In the genomic region with DNA sequence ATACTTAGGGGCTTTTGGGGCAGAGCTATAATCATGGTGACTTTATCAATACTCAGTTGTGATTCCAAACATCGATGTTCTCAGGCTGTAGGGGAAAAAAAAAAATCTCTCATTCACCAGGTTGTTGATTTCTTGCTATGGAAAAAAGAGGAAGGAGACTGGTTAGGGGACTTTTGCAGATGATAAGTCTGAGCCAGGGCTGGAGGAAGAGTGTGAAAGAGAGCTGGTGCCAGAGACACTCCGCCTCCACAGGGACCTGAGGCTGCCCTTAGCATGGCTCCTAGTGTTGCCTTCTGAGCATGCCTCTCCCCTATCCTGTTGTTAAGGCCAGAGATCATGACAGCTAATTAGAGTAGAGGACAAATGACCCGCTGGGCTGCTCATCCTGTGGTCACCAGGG, we compare ENCODE assay signal across 14 cellular contexts. TPM values are rescaled to one million over a fixed set of nuclear protein-coding genes. Genes with fewer than 3 reads are reported as not detected.
A peak's percentile ranks its signal among the peaks of the same experiment; 100 is the strongest.
DNase-seq lines count a peak whose midpoint lies in the region; ATAC-seq and TF ChIP-seq lines count a peak whose summit lies in the region.
"Had no signal": no experiment of that assay in that cellular context is flagged by ENCODE, and none has a peak within 500 bp of the region (broad histone marks: within the 10 kb centered on the region; RNA-seq: fewer than 3 reads in every experiment).

No MANE protein-coding gene starts in this region.

- H3K27ac ChIP-seq in Karpas-422 (ENCODE audit: low read length) (peak overlapping the region; percentile 94), liver (ENCODE audit: low read depth in 1 of 2, low read length in 2 of 2) (peak overlapping the region; percentile 45 to 72)
- H3K27ac ChIP-seq: suprapubic skin had no signal

- no peak overlapping the region for H3K4me3 Mint-ChIP-seq in T-helper 2 cell treated with Interferon-gamma antibody and Interleukin-4, amounts not matched to agents 5 μg/mL and 100 μg/mL, for 36 hours

- no peaks in the 10 kb centered on the region for H4K20me1 ChIP-seq in Karpas-422 (ENCODE audit: insufficient read depth, low read depth, low read length)

- no peaks in the 10 kb centered on the region for H3K36me3 Mint-ChIP-seq in T-helper 2 cell treated with Interferon-gamma antibody and Interleukin-4, amounts not matched to agents 5 μg/mL and 100 μg/mL, for 36 hours (ENCODE audit: low read depth)

- no peaks in the 10 kb centered on the region for H3K79me2 ChIP-seq in Karpas-422 (ENCODE audit: low read length)

- H3K4me1 ChIP-seq in Karpas-422 (ENCODE audit: low read length) (peaks cover 83% of the 10 kb centered on the region), liver (ENCODE audit: control insufficient read depth in 4 of 4, insufficient read depth in 4 of 4, low read length in 3 of 4) (peaks cover 31 to 78% (median 56%) of the 10 kb centered on the region in 4 donors)

- no peak overlapping the region for H2AFZ ChIP-seq in Karpas-422 (ENCODE audit: low read length)

- H3K36me3 ChIP-seq in Karpas-422 (ENCODE audit: insufficient read depth, low read length) (no peaks in the 10 kb centered on the region), liver (ENCODE audit: control insufficient read depth in 4 of 4, insufficient read depth in 3 of 4, low read depth in 1 of 4, low read length in 3 of 4) (peaks cover 0 to 7% (median 4%) of the 10 kb centered on the region in 4 donors)
- H3K36me3 ChIP-seq: suprapubic skin had no signal

- H3K9me3 ChIP-seq in Karpas-422 (ENCODE audit: low read length) (no peaks in the 10 kb centered on the region), liver (ENCODE audit: control insufficient read depth in 4 of 4, low read length in 3 of 4) (no peaks in the 10 kb centered on the region)
- H3K9me3 ChIP-seq: suprapubic skin had no signal

- H3K9me3 Mint-ChIP-seq in T-helper 2 cell treated with Interferon-gamma antibody and Interleukin-4, amounts not matched to agents 5 μg/mL and 100 μg/mL, for 36 hours: no peaks in the 10 kb centered on the region

- H3K27me3 ChIP-seq in Karpas-422 (ENCODE audit: low read length) (no peaks in the 10 kb centered on the region), liver (ENCODE audit: control insufficient read depth in 4 of 4, insufficient read depth in 4 of 4, low read length in 3 of 4) (no peaks in the 10 kb centered on the region)

- H3K27me3 Mint-ChIP-seq in T-helper 2 cell treated with Interferon-gamma antibody and Interleukin-4, amounts not matched to agents 5 μg/mL and 100 μg/mL, for 36 hours (ENCODE audit: low read depth): peaks cover 6% of the 10 kb centered on the region

- ATAC-seq in GM21526 (IDR thresholded peaks at IDR 0.05; ENCODE audit: low FRiP score, unreplicated experiment): no peak
- ATAC-seq in GM19328 (IDR thresholded peaks at IDR 0.05; ENCODE audit: unreplicated experiment): no peak

- no peak overlapping the region for H3K27ac Mint-ChIP-seq in T-helper 2 cell treated with Interferon-gamma antibody and Interleukin-4, amounts not matched to agents 5 μg/mL and 100 μg/mL, for 36 hours

- DNase-seq in AML-193 (lab: John Stamatoyannopoulos, UW) (peak; percentile 65 to 70), Karpas-422 (peak; percentile 64), SKM-1 (lab: John Stamatoyannopoulos, UW; ENCODE audit: unreplicated experiment) (peak; percentile 85), occipital lobe (lab: John Stamatoyannopoulos, UW) (no peak)
- DNase-seq in T-helper 2 cell treated with Interferon-gamma antibody and Interleukin-4, amounts not matched to agents 5 μg/mL and 100 μg/mL, for 36 hours (ENCODE audit: low spot score): no peak
- DNase-seq: activated naive CD4-positive, alpha-beta T cell; hippocampal formation; MM.1S had no signal

- peak overlapping the region; percentile 68 for H3K4me2 ChIP-seq in Karpas-422 (ENCODE audit: low read depth, low read length, poor library complexity, severe bottlenecking)

- no peak for TF ChIP-seq RAD21 in liver (IDR thresholded peaks at IDR 0.05)

- H3K9ac ChIP-seq in Karpas-422 (ENCODE audit: low read length): peak overlapping the region; percentile 29; the same call in 1 of the 2 replicates
- H3K9ac ChIP-seq in liver (ENCODE audit: low read depth in 1 of 2, low read length in 2 of 2): no peak overlapping the region

- 69% methylated on average over 3 of the region's 3 CpGs for WGBS in liver

- TF ChIP-seq CTCF in liver (IDR thresholded peaks at IDR 0.05; ENCODE audit: low read depth, low read length, missing input control): no peak

- H3K4me1 Mint-ChIP-seq in T-helper 2 cell treated with Interferon-gamma antibody and Interleukin-4, amounts not matched to agents 5 μg/mL and 100 μg/mL, for 36 hours (ENCODE audit: low read depth): peaks cover 18% of the 10 kb centered on the region

- no peak overlapping the region for H3K4me3 ChIP-seq in Karpas-422 (ENCODE audit: low read length)
- H3K4me3 ChIP-seq in liver (ENCODE audit: low read depth in 1 of 3, low read length in 3 of 3): no peak overlapping the region
- H3K4me3 ChIP-seq: suprapubic skin had no signal

- no peaks in the 10 kb centered on the region for H3K9me2 ChIP-seq in Karpas-422 (replicated peaks; ENCODE audit: insufficient read depth, low read length)

TF ChIP-seq in liver, 16 proteins besides CTCF, POLR2A, EP300 and RAD21:
- no peak for TF ChIP-seq FOXA2 (IDR thresholded peaks at IDR 0.05)
- TF ChIP-seq FOXA1 (IDR thresholded peaks at IDR 0.05): no peak
- TF ChIP-seq, protein P1, sequence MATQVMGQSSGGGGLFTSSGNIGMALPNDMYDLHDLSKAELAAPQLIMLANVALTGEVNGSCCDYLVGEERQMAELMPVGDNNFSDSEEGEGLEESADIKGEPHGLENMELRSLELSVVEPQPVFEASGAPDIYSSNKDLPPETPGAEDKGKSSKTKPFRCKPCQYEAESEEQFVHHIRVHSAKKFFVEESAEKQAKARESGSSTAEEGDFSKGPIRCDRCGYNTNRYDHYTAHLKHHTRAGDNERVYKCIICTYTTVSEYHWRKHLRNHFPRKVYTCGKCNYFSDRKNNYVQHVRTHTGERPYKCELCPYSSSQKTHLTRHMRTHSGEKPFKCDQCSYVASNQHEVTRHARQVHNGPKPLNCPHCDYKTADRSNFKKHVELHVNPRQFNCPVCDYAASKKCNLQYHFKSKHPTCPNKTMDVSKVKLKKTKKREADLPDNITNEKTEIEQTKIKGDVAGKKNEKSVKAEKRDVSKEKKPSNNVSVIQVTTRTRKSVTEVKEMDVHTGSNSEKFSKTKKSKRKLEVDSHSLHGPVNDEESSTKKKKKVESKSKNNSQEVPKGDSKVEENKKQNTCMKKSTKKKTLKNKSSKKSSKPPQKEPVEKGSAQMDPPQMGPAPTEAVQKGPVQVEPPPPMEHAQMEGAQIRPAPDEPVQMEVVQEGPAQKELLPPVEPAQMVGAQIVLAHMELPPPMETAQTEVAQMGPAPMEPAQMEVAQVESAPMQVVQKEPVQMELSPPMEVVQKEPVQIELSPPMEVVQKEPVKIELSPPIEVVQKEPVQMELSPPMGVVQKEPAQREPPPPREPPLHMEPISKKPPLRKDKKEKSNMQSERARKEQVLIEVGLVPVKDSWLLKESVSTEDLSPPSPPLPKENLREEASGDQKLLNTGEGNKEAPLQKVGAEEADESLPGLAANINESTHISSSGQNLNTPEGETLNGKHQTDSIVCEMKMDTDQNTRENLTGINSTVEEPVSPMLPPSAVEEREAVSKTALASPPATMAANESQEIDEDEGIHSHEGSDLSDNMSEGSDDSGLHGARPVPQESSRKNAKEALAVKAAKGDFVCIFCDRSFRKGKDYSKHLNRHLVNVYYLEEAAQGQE (IDR thresholded peaks at IDR 0.05): no peak
- no peak for TF ChIP-seq YY1 (IDR thresholded peaks at IDR 0.05)
- no peak for TF ChIP-seq NR2F2 (IDR thresholded peaks at IDR 0.05)
- TF ChIP-seq, protein P2, sequence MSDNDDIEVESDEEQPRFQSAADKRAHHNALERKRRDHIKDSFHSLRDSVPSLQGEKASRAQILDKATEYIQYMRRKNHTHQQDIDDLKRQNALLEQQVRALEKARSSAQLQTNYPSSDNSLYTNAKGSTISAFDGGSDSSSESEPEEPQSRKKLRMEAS (IDR thresholded peaks at IDR 0.05): no peak
- no peak for TF ChIP-seq RXRA (IDR thresholded peaks at IDR 0.05)

RNA-seq across cellular contexts. Expression of a gene that starts 16.9 kb away (rescaled TPM):
- 0.19 and 1.3 TPM in 2 replicates for total RNA-seq in Karpas-422 (2014; rRNA removed; shearing (Covaris generic); ENCODE audit: low replicate concordance)
- total RNA-seq in liver (10 to 100 TPM in 1 of 2 donors, 1 to 10 TPM in 1; 7.1 to 67.6 TPM), occipital lobe (not detected)
- polyA plus RNA-seq in liver: 100 to 1,000 TPM in 1 of 2 donors, 10 to 100 TPM in 1; 50.0 to 115 TPM
- total RNA-seq: dermis microvascular lymphatic vessel endothelial cell had no signal
- polyA plus RNA-seq: AG04450 had no signal

RNA-seq across cellular contexts. Expression of a gene that starts 42.9 kb away (rescaled TPM):
- 116 and 144 TPM in 2 replicates for total RNA-seq in Karpas-422 (2014; rRNA removed; shearing (Covaris generic); ENCODE audit: low replicate concordance)
- total RNA-seq in liver: 100 to 1,000 TPM; 176 to 202 TPM
- polyA plus RNA-seq in liver: 100 to 1,000 TPM; 118 to 182 TPM
- 48.7 TPM for total RNA-seq in occipital lobe

RNA-seq across cellular contexts. Expression of a gene that starts 43.8 kb away (rescaled TPM):
- total RNA-seq in Karpas-422 (2014; rRNA removed; shearing (Covaris generic); ENCODE audit: low replicate concordance): 217 and 263 TPM in 2 replicates
- total RNA-seq in liver (100 to 1,000 TPM in 1 of 2 donors, 10 to 100 TPM in 1; 91.3 to 128 TPM), occipital lobe (124 TPM)
- 10 to 100 TPM; 57.2 to 80.6 TPM for polyA plus RNA-seq in liver

Comparison
In these comparisons a context has a peak if more than half of its experiments do, and no peak if none do; other contexts are left out.
1. DNase-seq: peak in AML-193 (2 of 2), Karpas-422 (single experiment) and SKM-1 (single experiment); none in occipital lobe (single experiment) and T-helper 2 cell treated with Interferon-gamma antibody and Interleukin-4, amounts not matched to agents 5 μg/mL and 100 μg/mL, for 36 hours (single experiment).